In the genomic region with DNA sequence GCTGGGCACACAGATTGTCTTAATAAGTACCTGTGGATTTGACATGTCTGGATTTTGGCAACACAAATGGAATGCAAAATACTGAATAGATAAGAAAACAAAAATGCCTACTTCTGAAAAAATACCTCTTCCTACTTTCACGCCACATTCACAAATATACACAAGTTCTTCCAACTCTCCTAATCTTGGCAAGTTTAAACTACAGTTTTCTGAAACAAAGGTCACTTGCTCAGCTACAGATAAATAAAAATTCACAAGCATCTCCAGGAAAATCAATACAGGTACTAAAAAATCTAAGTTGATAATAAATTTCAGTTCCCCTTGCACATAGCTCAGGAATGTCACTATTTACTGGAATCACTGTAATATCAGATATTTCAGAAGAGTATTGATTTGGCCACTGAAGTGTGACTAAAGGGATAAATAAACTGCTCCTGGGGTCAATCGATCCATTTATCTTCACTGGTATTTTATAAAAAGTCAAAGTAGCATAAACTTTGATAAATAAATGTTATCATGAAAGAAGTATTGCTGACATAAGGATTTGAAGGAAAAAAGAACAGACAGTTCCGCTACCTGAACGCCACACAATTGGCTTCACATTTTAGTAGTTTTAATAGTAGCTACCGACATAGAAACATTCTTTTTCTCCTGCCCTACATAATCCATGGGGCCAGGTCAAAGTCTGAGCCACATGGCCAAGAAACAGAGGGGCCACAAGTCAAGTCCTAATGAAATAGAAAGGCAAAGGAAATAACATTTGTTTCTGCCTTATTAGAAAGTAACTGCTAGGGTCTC, we compare ENCODE assay signal across 22 cellular contexts.
"Had no signal": no experiment of that assay in that cellular context is flagged by ENCODE, and none has a peak within 500 bp of the region (broad histone marks: within the 10 kb centered on the region; RNA-seq: fewer than 3 reads in every experiment).

No MANE protein-coding gene starts in this region.

- H3K4me3 Mint-ChIP-seq: activated CD4-positive, alpha-beta memory T cell treated with anti-CD3 and anti-CD28 coated beads, Interleukin-2, amount 10 ng/mL, durations not matched to agents 7 days and 5 days; activated CD4-positive, alpha-beta T cell treated with anti-CD3 and anti-CD28 coated beads, Interleukin-2, amount 10 ng/mL, durations not matched to agents 24 days and 14 days; activated T-cell treated with anti-CD3 and anti-CD28 coated beads, Interleukin-2, amount 50 U/mL, for 72 hours; natural killer cell treated with Interleukin-12 subunit alpha and Interleukin-12 subunit beta and Interleukin-15 and Interleukin-18, amount 100 ng/mL, for 72 hours had no signal

- H3K36me3 Mint-ChIP-seq: activated naive CD4-positive, alpha-beta T cell treated with anti-CD3 and anti-CD28 coated beads, Interleukin-2, amount 50 U/mL, for 72 hours; natural killer cell treated with Interleukin-12 subunit alpha and Interleukin-12 subunit beta and Interleukin-15 and Interleukin-18, amount 100 ng/mL, for 72 hours had no signal

- H3K4me3 ChIP-seq: coronary artery, left ventricle myocardium inferior, sigmoid colon, upper lobe of right lung had no signal

- H3K27ac Mint-ChIP-seq: activated CD4-positive, alpha-beta memory T cell treated with anti-CD3 and anti-CD28 coated beads, Interleukin-2, amount 10 ng/mL, durations not matched to agents 7 days and 5 days; activated CD4-positive, alpha-beta T cell treated with anti-CD3 and anti-CD28 coated beads, Interleukin-2, amount 10 ng/mL, durations not matched to agents 24 days and 14 days; activated T-cell treated with anti-CD3 and anti-CD28 coated beads, Interleukin-2, amount 50 U/mL, for 72 hours; natural killer cell treated with Interleukin-12 subunit alpha and Interleukin-12 subunit beta and Interleukin-15 and Interleukin-18, amount 100 ng/mL, for 72 hours had no signal

- H3K27ac ChIP-seq: coronary artery, foreskin keratinocyte, sigmoid colon, upper lobe of right lung had no signal

- H3K36me3 ChIP-seq: left ventricle myocardium inferior, sigmoid colon, upper lobe of right lung had no signal

- ATAC-seq: activated CD4-positive, CD25-positive, alpha-beta regulatory T cell treated with anti-CD3 and anti-CD28 coated beads, Interleukin-2, amount 50 U/mL, for 24 hours; activated naive CD4-positive, alpha-beta T cell treated with anti-CD3 and anti-CD28 coated beads, Interleukin-2, amount 50 U/mL, for 72 hours; activated T-cell treated with anti-CD3 and anti-CD28 coated beads, Interleukin-2, amount 50 U/mL, for 72 hours; foreskin keratinocyte; stimulated activated naive CD8-positive, alpha-beta T cell treated with anti-CD3 and anti-CD28 coated beads, Interleukin-15, Interleukin-2, amounts not matched to agents 100 U/mL and 50 U/mL, for 24 hours had no signal

- H3K27me3 ChIP-seq: foreskin keratinocyte, sigmoid colon, upper lobe of right lung had no signal

- H3K4me1 ChIP-seq: foreskin keratinocyte, sigmoid colon, upper lobe of right lung had no signal

- FAIRE-seq: bronchial epithelial cell had no signal

- H3K9me3 Mint-ChIP-seq: activated CD4-positive, alpha-beta memory T cell treated with anti-CD3 and anti-CD28 coated beads, Interleukin-2, amount 10 ng/mL, durations not matched to agents 7 days and 5 days; activated CD4-positive, alpha-beta T cell treated with anti-CD3 and anti-CD28 coated beads, Interleukin-2, amount 10 ng/mL, durations not matched to agents 24 days and 14 days; activated naive CD4-positive, alpha-beta T cell treated with anti-CD3 and anti-CD28 coated beads, Interleukin-2, amount 50 U/mL, for 72 hours; activated T-cell treated with anti-CD3 and anti-CD28 coated beads, Interleukin-2, amount 50 U/mL, for 72 hours; natural killer cell treated with Interleukin-12 subunit alpha and Interleukin-12 subunit beta and Interleukin-15 and Interleukin-18, amount 100 ng/mL, for 72 hours had no signal

- H3K9me3 ChIP-seq: left ventricle myocardium inferior, sigmoid colon, SK-N-SH, upper lobe of right lung had no signal

- H3K9ac ChIP-seq: SK-N-SH had no signal

- H3K4me1 Mint-ChIP-seq: activated CD4-positive, alpha-beta memory T cell treated with anti-CD3 and anti-CD28 coated beads, Interleukin-2, amount 10 ng/mL, durations not matched to agents 7 days and 5 days; activated CD4-positive, alpha-beta T cell treated with anti-CD3 and anti-CD28 coated beads, Interleukin-2, amount 10 ng/mL, durations not matched to agents 24 days and 14 days had no signal

- DNase-seq: activated CD4-positive, alpha-beta memory T cell treated with anti-CD3 and anti-CD28 coated beads, Interleukin-2, amount 10 ng/mL, durations not matched to agents 7 days and 5 days; activated CD4-positive, alpha-beta T cell treated with anti-CD3 and anti-CD28 coated beads, Interleukin-2, amount 10 ng/mL, durations not matched to agents 24 days and 14 days; activated effector memory CD4-positive, alpha-beta T cell treated with Interleukin-2 at 50 U/mL for 16 hours; activated T-cell treated with anti-CD3 and anti-CD28 coated beads, Interleukin-2, amount 50 U/mL, for 72 hours; foreskin keratinocyte; hippocampal formation; kidney glomerular epithelial cell; left ventricle myocardium inferior; midbrain; nucleus accumbens; sigmoid colon; SK-N-SH; stimulated activated CD4-positive, alpha-beta T cell treated with anti-CD3 and anti-CD28 coated beads, Interleukin-2, amount 100 ng/mL, for 48 hours; stimulated activated CD8-positive, alpha-beta memory T cell treated with anti-CD3 and anti-CD28 coated beads, Interleukin-4, amount 100 ng/mL, for 48 hours; stimulated activated naive CD8-positive, alpha-beta T cell treated with anti-CD3 and anti-CD28 coated beads, Interleukin-15, Interleukin-2, amounts not matched to agents 100 U/mL and 50 U/mL, for 24 hours; T-helper 2 cell; upper lobe of right lung had no signal

- H3K27me3 Mint-ChIP-seq: activated CD4-positive, alpha-beta memory T cell treated with anti-CD3 and anti-CD28 coated beads, Interleukin-2, amount 10 ng/mL, durations not matched to agents 7 days and 5 days; activated CD4-positive, alpha-beta T cell treated with anti-CD3 and anti-CD28 coated beads, Interleukin-2, amount 10 ng/mL, durations not matched to agents 24 days and 14 days had no signal

- H3K4me2 ChIP-seq: SK-N-SH had no signal
